ENCODE assay signal across 21 cellular contexts in genomic region chr10:78575400-78575799, GRCh38.
"Had no signal": no experiment of that assay in that cellular context is flagged by ENCODE, and none has a peak within 500 bp of the region (broad histone marks: within the 10 kb centered on the region; RNA-seq: fewer than 3 reads in every experiment).

No MANE protein-coding gene starts in this region.

- FAIRE-seq: islet of Langerhans had no signal

- H3K27ac Mint-ChIP-seq: activated B cell treated with CpG ODN at 0.5 μM for 24 hours; activated CD8-positive, alpha-beta T cell treated with anti-CD3 and anti-CD28 coated beads for 36 hours; activated naive CD4-positive, alpha-beta T cell treated with anti-CD3 and anti-CD28 coated beads for 36 hours; endodermal cell; natural killer cell treated with Interleukin-12 subunit alpha and Interleukin-12 subunit beta and Interleukin-15 and Interleukin-18, amount 100 ng/mL, for 72 hours had no signal

- H3K27me3 Mint-ChIP-seq: activated B cell treated with CpG ODN at 0.5 μM for 24 hours; activated CD8-positive, alpha-beta T cell treated with anti-CD3 and anti-CD28 coated beads for 36 hours had no signal

- H3K9me3 ChIP-seq: lower lobe of right lung, transverse colon had no signal

- H3K27ac ChIP-seq: foreskin keratinocyte, lower lobe of right lung, transverse colon had no signal

- H3K27me3 ChIP-seq: cardiac muscle cell, foreskin keratinocyte, transverse colon had no signal

- ATAC-seq: activated CD8-positive, alpha-beta T cell treated with anti-CD3 and anti-CD28 coated beads for 36 hours; foreskin keratinocyte; left colon; lower lobe of right lung; natural killer cell treated with Interleukin-12 subunit alpha and Interleukin-12 subunit beta and Interleukin-15 and Interleukin-18, amount 100 ng/mL, for 72 hours had no signal

- H3K9me3 Mint-ChIP-seq: activated B cell treated with CpG ODN at 0.5 μM for 24 hours; activated CD8-positive, alpha-beta T cell treated with anti-CD3 and anti-CD28 coated beads for 36 hours; activated naive CD4-positive, alpha-beta T cell treated with anti-CD3 and anti-CD28 coated beads for 36 hours; endodermal cell; natural killer cell treated with Interleukin-12 subunit alpha and Interleukin-12 subunit beta and Interleukin-15 and Interleukin-18, amount 100 ng/mL, for 72 hours had no signal

- H3K4me3 ChIP-seq: cardiac muscle cell, lower lobe of right lung, transverse colon had no signal

- H3K4me3 Mint-ChIP-seq: activated B cell treated with CpG ODN at 0.5 μM for 24 hours; activated CD8-positive, alpha-beta T cell treated with anti-CD3 and anti-CD28 coated beads for 36 hours; activated naive CD4-positive, alpha-beta T cell treated with anti-CD3 and anti-CD28 coated beads for 36 hours; endodermal cell; natural killer cell treated with Interleukin-12 subunit alpha and Interleukin-12 subunit beta and Interleukin-15 and Interleukin-18, amount 100 ng/mL, for 72 hours had no signal

- H3K36me3 Mint-ChIP-seq: natural killer cell treated with Interleukin-12 subunit alpha and Interleukin-12 subunit beta and Interleukin-15 and Interleukin-18, amount 100 ng/mL, for 72 hours had no signal

- DNase-seq: activated B cell treated with CpG ODN at 0.5 μM for 24 hours; activated CD4-positive, alpha-beta T cell treated with anti-CD3 and anti-CD28 coated beads for 4 hours; activated CD8-positive, alpha-beta T cell treated with anti-CD3 and anti-CD28 coated beads for 36 hours; activated naive CD4-positive, alpha-beta T cell treated with anti-CD3 and anti-CD28 coated beads for 36 hours; activated T-cell treated with anti-CD3 and anti-CD28 coated beads, Interleukin-2, amount 50 U/mL, for 1 hour; aorta; endodermal cell; foreskin keratinocyte; glutamatergic neuron; hippocampal formation; left colon; lower lobe of right lung; retina; stimulated activated CD4-positive, alpha-beta T cell treated with anti-CD3 and anti-CD28 coated beads, Interleukin-12 subunit alpha, Interleukin-12 subunit beta, amount 100 ng/mL, for 4 hours; stimulated activated CD4-positive, alpha-beta T cell treated with anti-CD3 and anti-CD28 coated beads, Interleukin-1b, Interleukin-23, amount 100 ng/mL, for 48 hours; stimulated activated CD8-positive, alpha-beta memory T cell treated with anti-CD3 and anti-CD28 coated beads, Interleukin-4, amount 100 ng/mL, for 48 hours; stimulated activated naive CD4-positive, alpha-beta T cell treated with Interleukin-2 at 50 U/mL for 16 hours; transverse colon had no signal

- H3K4me1 ChIP-seq: foreskin keratinocyte, lower lobe of right lung had no signal

- H3K36me3 ChIP-seq: cardiac muscle cell, lower lobe of right lung, transverse colon had no signal
